ENCODE assay signal across 1 cellular context in the genomic region with DNA sequence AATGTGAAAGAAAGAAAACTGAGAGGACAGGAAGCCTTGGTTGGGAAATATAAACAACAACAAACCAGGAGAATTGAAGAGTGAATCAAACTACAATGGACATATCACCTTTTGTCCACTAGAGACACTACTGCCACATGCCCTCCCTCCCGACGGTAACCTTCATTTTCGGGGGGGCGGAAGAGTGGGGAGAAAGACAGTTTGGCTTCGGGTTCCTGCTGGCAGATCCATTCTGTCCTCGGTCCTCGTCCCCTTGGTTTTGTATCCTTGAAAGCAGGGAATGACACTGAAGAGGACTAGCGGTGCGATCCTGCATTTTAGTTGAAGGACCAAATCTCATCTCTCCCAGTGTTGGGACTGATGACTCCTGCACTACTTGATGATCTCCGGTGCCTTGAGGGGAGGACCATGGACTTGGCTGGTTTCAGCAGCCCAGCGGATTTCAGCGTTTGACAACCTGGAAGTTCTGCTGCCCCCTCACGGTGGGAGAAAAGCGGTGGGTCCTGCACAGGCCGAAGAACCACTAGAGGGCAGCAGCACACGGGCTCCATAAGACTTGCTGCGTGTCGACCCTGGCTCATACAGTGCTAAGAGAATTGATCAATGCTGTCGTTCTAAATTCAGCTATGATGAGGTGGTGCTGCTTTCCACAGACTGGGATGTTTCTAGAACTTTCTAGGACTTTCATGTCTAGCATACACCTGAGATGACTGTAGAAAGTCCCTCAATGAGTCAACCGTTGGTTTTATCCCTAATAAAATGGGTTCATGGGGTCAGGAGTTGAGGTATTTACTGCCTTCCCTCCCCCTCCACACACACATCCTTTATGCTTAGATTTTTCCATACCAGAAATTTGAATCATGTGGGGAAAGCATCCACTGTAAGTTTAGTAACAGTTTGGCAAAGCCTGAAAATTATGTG.
TF ChIP-seq lines count a peak whose summit lies in the region.

No MANE protein-coding gene starts in this region.

TF ChIP-seq in K562, 482 proteins besides CTCF, POLR2A, EP300 and RAD21 (continued from another document and continues in another):
- TF ChIP-seq, protein P1, sequence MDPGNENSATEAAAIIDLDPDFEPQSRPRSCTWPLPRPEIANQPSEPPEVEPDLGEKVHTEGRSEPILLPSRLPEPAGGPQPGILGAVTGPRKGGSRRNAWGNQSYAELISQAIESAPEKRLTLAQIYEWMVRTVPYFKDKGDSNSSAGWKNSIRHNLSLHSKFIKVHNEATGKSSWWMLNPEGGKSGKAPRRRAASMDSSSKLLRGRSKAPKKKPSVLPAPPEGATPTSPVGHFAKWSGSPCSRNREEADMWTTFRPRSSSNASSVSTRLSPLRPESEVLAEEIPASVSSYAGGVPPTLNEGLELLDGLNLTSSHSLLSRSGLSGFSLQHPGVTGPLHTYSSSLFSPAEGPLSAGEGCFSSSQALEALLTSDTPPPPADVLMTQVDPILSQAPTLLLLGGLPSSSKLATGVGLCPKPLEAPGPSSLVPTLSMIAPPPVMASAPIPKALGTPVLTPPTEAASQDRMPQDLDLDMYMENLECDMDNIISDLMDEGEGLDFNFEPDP (CRISPR knock-in tag; IDR thresholded peaks at IDR 0.05) = no peak
- TF ChIP-seq CSDE1 (IDR thresholded peaks at IDR 0.05) (no peak), ZNF134 (CRISPR knock-in tag; conservative IDR thresholded peaks at IDR 0.05) (no peak), GTF2E2 (tag; IDR thresholded peaks at IDR 0.05) (no peak), U2AF1 (optimal IDR thresholded peaks at IDR 0.05; ENCODE audit: low read depth, low read length) (no peak), SP1 (CRISPR knock-in tag; IDR thresholded peaks at IDR 0.05) (peak; percentile 88), MIER1 (IDR thresholded peaks at IDR 0.05; ENCODE audit: low read depth) (0 out of 2 replicates have a peak, but pooled peaks have one; percentile 62), KLF13 (tag; IDR thresholded peaks at IDR 0.05; ENCODE audit: borderline replicate concordance, low read depth) (0 out of 2 replicates have a peak, but pooled peaks have one; percentile 33), XRCC4 (IDR thresholded peaks at IDR 0.05; ENCODE audit: extremely low read depth, insufficient read depth, insufficient read length) (no peak), ZNF780A (CRISPR knock-in tag; IDR thresholded peaks at IDR 0.05) (no peak), SP2 (IDR thresholded peaks at IDR 0.05; ENCODE audit: extremely low read depth, low read depth, low read length, poor library complexity, severe bottlenecking) (no peak), EP400 (IDR thresholded peaks at IDR 0.05) (peak; percentile 81), NR2C1 (IDR thresholded peaks at IDR 0.05) (peak; percentile 38; the same call in 1 of the 2 replicates), NR2C1 (tag; IDR thresholded peaks at IDR 0.05) (peak; percentile 38), XRCC3 (IDR thresholded peaks at IDR 0.05) (no peak), NUFIP1 (IDR thresholded peaks at IDR 0.05; ENCODE audit: partially characterized antibody) (no peak), SAP30 (IDR thresholded peaks at IDR 0.05; ENCODE audit: borderline replicate concordance, insufficient read depth, low read depth, low read length, poor library complexity, severe bottlenecking) (no peak), SRSF3 (IDR thresholded peaks at IDR 0.05; ENCODE audit: insufficient read depth, low read length) (no peak), TCF7L2 (IDR thresholded peaks at IDR 0.05; ENCODE audit: low read depth, low read length) (no peak), ZNF384 (IDR thresholded peaks at IDR 0.05; ENCODE audit: low read depth, low read length) (no peak), ZNF75A (CRISPR knock-in tag; IDR thresholded peaks at IDR 0.05) (0 out of 2 replicates have a peak, but pooled peaks have one; percentile 28), HLTF (IDR thresholded peaks at IDR 0.05) (0 out of 2 replicates have a peak, but pooled peaks have one; percentile 19), POLR2G (IDR thresholded peaks at IDR 0.05; ENCODE audit: low read depth, low read length) (0 out of 2 replicates have a peak, but pooled peaks have one; percentile 14)
- TF ChIP-seq, protein P2, sequence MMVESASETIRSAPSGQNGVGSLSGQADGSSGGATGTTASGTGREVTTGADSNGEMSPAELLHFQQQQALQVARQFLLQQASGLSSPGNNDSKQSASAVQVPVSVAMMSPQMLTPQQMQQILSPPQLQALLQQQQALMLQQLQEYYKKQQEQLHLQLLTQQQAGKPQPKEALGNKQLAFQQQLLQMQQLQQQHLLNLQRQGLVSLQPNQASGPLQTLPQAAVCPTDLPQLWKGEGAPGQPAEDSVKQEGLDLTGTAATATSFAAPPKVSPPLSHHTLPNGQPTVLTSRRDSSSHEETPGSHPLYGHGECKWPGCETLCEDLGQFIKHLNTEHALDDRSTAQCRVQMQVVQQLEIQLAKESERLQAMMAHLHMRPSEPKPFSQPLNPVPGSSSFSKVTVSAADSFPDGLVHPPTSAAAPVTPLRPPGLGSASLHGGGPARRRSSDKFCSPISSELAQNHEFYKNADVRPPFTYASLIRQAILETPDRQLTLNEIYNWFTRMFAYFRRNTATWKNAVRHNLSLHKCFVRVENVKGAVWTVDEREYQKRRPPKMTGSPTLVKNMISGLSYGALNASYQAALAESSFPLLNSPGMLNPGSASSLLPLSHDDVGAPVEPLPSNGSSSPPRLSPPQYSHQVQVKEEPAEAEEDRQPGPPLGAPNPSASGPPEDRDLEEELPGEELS (CRISPR knock-in tag; IDR thresholded peaks at IDR 0.05; ENCODE audit: borderline replicate concordance) = 0 out of 2 replicates have a peak, but pooled peaks have one; percentile 16
- TF ChIP-seq, protein P3, sequence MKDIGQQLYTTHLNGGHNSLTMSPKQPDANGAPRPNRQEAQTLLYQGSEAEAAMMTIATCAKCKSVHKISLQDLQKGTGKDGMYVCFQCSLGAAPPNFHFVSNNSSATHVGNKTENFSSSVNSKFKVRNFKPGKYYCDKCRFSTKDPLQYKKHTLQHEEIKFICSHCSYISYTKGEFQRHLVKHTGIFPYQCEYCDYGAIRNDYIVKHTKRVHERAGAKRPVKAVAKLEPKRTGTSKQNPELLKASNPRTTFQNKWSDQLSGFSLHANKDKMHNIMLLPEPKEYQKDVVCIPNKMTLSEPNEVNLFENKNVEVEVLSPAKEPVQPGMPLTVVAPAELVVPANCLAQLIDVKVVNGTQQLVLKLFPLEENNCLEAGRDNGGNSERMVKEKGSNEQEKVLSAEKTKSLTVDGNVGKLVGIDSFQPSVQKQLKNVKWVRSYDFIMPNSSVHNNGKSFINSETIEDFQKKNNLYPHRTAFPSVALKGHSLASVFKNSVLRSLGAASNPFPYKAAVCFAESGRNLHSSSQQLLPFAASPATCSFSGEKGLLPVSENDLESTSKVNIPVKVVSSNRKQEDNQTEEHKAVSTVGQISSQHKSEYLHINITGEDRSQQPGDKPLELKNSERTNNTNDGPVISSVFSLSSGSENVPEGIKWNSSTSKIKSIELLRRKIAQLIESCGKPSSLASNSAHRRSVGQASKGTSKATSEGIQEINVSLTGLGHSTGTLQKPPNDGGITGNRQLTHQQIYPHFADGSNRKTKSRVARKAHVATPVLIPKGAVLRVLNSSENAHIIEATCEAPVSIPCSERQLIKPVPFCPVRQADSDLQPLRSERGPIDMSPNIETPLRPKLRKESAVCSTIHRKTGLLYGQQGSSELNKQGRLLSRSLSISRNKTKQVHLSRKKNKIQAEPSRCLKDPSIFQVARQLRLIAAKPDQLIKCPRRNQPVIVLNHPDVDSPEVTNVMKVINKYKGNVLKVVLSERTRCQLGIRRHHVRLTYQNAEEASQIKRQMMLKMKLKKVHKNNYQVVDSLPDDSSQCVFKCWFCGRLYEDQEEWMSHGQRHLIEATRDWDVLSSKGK (CRISPR knock-in tag; IDR thresholded peaks at IDR 0.05) = no peak
- TF ChIP-seq, protein P4, sequence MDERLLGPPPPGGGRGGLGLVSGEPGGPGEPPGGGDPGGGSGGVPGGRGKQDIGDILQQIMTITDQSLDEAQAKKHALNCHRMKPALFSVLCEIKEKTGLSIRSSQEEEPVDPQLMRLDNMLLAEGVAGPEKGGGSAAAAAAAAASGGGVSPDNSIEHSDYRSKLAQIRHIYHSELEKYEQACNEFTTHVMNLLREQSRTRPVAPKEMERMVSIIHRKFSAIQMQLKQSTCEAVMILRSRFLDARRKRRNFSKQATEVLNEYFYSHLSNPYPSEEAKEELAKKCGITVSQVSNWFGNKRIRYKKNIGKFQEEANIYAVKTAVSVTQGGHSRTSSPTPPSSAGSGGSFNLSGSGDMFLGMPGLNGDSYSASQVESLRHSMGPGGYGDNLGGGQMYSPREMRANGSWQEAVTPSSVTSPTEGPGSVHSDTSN (CRISPR knock-in tag; IDR thresholded peaks at IDR 0.05; ENCODE audit: low read depth) = no peak
- TF ChIP-seq, protein P4 (tag; conservative IDR thresholded peaks at IDR 0.05; ENCODE audit: low read depth) = peak; percentile 53
- TF ChIP-seq, protein P5, sequence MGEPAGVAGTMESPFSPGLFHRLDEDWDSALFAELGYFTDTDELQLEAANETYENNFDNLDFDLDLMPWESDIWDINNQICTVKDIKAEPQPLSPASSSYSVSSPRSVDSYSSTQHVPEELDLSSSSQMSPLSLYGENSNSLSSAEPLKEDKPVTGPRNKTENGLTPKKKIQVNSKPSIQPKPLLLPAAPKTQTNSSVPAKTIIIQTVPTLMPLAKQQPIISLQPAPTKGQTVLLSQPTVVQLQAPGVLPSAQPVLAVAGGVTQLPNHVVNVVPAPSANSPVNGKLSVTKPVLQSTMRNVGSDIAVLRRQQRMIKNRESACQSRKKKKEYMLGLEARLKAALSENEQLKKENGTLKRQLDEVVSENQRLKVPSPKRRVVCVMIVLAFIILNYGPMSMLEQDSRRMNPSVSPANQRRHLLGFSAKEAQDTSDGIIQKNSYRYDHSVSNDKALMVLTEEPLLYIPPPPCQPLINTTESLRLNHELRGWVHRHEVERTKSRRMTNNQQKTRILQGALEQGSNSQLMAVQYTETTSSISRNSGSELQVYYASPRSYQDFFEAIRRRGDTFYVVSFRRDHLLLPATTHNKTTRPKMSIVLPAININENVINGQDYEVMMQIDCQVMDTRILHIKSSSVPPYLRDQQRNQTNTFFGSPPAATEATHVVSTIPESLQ (CRISPR knock-in tag; IDR thresholded peaks at IDR 0.05) = peak; percentile 86; the same call in 1 of the 2 replicates
- TF ChIP-seq, protein P6, sequence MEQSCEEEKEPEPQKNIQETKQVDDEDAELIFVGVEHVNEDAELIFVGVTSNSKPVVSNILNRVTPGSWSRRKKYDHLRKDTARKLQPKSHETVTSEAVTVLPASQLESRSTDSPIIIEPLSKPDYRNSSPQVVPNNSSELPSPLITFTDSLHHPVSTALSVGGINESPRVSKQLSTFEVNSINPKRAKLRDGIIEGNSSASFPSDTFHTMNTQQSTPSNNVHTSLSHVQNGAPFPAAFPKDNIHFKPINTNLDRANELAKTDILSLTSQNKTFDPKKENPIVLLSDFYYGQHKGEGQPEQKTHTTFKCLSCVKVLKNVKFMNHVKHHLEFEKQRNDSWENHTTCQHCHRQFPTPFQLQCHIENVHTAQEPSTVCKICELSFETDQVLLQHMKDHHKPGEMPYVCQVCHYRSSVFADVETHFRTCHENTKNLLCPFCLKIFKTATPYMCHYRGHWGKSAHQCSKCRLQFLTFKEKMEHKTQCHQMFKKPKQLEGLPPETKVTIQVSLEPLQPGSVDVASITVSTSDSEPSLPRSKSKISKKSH (CRISPR knock-in tag; IDR thresholded peaks at IDR 0.05) = no peak
- TF ChIP-seq, protein P7, sequence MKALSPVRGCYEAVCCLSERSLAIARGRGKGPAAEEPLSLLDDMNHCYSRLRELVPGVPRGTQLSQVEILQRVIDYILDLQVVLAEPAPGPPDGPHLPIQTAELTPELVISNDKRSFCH (CRISPR knock-in tag; IDR thresholded peaks at IDR 0.05) = no peak
- TF ChIP-seq, protein P7 (tag; IDR thresholded peaks at IDR 0.05) = peak; percentile 76; the same call in 1 of the 2 replicates
- TF ChIP-seq, protein P8, sequence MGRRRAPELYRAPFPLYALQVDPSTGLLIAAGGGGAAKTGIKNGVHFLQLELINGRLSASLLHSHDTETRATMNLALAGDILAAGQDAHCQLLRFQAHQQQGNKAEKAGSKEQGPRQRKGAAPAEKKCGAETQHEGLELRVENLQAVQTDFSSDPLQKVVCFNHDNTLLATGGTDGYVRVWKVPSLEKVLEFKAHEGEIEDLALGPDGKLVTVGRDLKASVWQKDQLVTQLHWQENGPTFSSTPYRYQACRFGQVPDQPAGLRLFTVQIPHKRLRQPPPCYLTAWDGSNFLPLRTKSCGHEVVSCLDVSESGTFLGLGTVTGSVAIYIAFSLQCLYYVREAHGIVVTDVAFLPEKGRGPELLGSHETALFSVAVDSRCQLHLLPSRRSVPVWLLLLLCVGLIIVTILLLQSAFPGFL (CRISPR knock-in tag; IDR thresholded peaks at IDR 0.05) = no peak
- TF ChIP-seq, protein P9, sequence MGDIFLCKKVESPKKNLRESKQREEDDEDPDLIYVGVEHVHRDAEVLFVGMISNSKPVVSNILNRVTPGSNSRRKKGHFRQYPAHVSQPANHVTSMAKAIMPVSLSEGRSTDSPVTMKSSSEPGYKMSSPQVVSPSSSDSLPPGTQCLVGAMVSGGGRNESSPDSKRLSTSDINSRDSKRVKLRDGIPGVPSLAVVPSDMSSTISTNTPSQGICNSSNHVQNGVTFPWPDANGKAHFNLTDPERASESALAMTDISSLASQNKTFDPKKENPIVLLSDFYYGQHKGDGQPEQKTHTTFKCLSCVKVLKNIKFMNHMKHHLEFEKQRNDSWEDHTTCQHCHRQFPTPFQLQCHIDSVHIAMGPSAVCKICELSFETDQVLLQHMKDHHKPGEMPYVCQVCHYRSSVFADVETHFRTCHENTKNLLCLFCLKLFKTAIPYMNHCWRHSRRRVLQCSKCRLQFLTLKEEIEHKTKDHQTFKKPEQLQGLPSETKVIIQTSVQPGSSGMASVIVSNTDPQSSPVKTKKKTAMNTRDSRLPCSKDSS (IDR thresholded peaks at IDR 0.05; ENCODE audit: low read depth, partially characterized antibody) = no peak
